In the genomic region with DNA sequence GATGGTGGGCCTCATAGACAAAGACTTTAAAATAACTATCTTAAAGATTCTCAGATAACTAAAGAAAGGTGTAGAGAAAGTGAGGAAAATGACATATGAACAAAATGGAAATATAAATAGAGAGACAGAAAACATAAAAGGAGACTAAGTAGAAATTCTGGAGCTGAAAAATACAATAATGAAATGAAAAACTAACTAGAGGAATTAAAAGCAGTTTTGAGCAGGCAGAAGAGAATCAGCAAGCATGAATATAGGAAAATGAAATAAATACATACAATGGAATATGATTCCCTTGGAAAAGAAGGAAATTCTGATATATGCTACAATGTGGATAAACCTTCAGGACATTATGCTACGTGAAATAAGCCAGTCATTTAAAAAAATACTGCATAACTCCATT, we compare ENCODE assay signal across 20 cellular contexts. TPM values are rescaled to one million over a fixed set of nuclear protein-coding genes. Genes with fewer than 3 reads are reported as not detected.
A peak's percentile ranks its signal among the peaks of the same experiment; 100 is the strongest.
DNase-seq lines count a peak whose midpoint lies in the region; ATAC-seq and TF ChIP-seq lines count a peak whose summit lies in the region.
"Had no signal": no experiment of that assay in that cellular context is flagged by ENCODE, and none has a peak within 500 bp of the region (broad histone marks: within the 10 kb centered on the region; RNA-seq: fewer than 3 reads in every experiment).

No MANE protein-coding gene starts in this region.

- no peaks in the 10 kb centered on the region for H3K27me3 Mint-ChIP-seq in activated naive CD4-positive, alpha-beta T cell treated with anti-CD3 and anti-CD28 coated beads, Interleukin-2, amount 50 U/mL, for 24 hours
- H3K27me3 Mint-ChIP-seq in naive thymus-derived CD4-positive, alpha-beta T cell = no peaks in the 10 kb centered on the region
- H3K27me3 Mint-ChIP-seq: B cell had no signal

- H3K9me3 ChIP-seq in naive thymus-derived CD4-positive, alpha-beta T cell (ENCODE audit: control insufficient read depth in 2 of 3, low read length in 3 of 3) = peaks cover 0 to 14% (median 0%) of the 10 kb centered on the region in 3 experiments
- H3K9me3 ChIP-seq: SJSA1 had no signal

- no peak overlapping the region for H3K4me3 ChIP-seq in naive thymus-derived CD4-positive, alpha-beta T cell (ENCODE audit: low read length)
- H3K4me3 ChIP-seq: A549, SJSA1 had no signal

- no peak for DNase-seq in activated naive CD4-positive, alpha-beta T cell treated with Interleukin-2 at 50 U/mL for 16 hours
- no peak for DNase-seq in naive thymus-derived CD4-positive, alpha-beta T cell
- DNase-seq in NCI-H446 treated with DMSO at 0.1 percent for 48 hours (lab: John Stamatoyannopoulos, UW) (no peak), HuH-7 (ENCODE audit: low spot score) (no peak)
- DNase-seq: IMR-90, NCI-H1417, NCI-H1694 treated with DMSO at 0.1 percent for 48 hours, NCI-H2081 treated with DMSO at 0.1 percent for 48 hours, NCI-H446, NCI-H526 treated with DMSO at 0.1 percent for 48 hours, OCI-M1 had no signal

- peaks cover 41% of the 10 kb centered on the region for H3K4me1 Mint-ChIP-seq in activated naive CD4-positive, alpha-beta T cell treated with anti-CD3 and anti-CD28 coated beads, Interleukin-2, amount 50 U/mL, for 24 hours
- peaks cover 22 to 54% (median 45%) of the 10 kb centered on the region in 7 donors for H3K4me1 Mint-ChIP-seq in naive thymus-derived CD4-positive, alpha-beta T cell

- H3K27ac ChIP-seq in VCaP = peak overlapping the region; percentile 94
- H3K27ac ChIP-seq in naive thymus-derived CD4-positive, alpha-beta T cell (ENCODE audit: low read depth, low read length) = no peak overlapping the region
- H3K27ac ChIP-seq: A549, SJSA1 had no signal

- peaks cover 0 to 5% (median 0%) of the 10 kb centered on the region in 3 experiments for H3K36me3 ChIP-seq in naive thymus-derived CD4-positive, alpha-beta T cell (ENCODE audit: control insufficient read depth in 2 of 3, insufficient read depth in 3 of 3, low read length in 3 of 3)

- peaks cover 14% of the 10 kb centered on the region for H3K9me3 Mint-ChIP-seq in activated naive CD4-positive, alpha-beta T cell treated with anti-CD3 and anti-CD28 coated beads, Interleukin-2, amount 50 U/mL, for 24 hours
- H3K9me3 Mint-ChIP-seq in naive thymus-derived CD4-positive, alpha-beta T cell = peaks cover 5 to 45% (median 20%) of the 10 kb centered on the region in 11 donors

- no peak for ATAC-seq in naive thymus-derived CD4-positive, alpha-beta T cell
- ATAC-seq in GM21528 (IDR thresholded peaks at IDR 0.05; ENCODE audit: low FRiP score, unreplicated experiment) = no peak
- ATAC-seq: A549, HCT116, Right ventricle myocardium inferior had no signal

- no peaks in the 10 kb centered on the region for H3K27me3 ChIP-seq in naive thymus-derived CD4-positive, alpha-beta T cell (ENCODE audit: control insufficient read depth in 2 of 2, insufficient read depth in 2 of 2, low read length in 2 of 2)
- H3K27me3 ChIP-seq: SJSA1 had no signal

- H3K36me3 Mint-ChIP-seq in activated naive CD4-positive, alpha-beta T cell treated with anti-CD3 and anti-CD28 coated beads, Interleukin-2, amount 50 U/mL, for 24 hours = peaks cover 33% of the 10 kb centered on the region
- peaks cover 14 to 58% (median 35%) of the 10 kb centered on the region in 5 donors for H3K36me3 Mint-ChIP-seq in naive thymus-derived CD4-positive, alpha-beta T cell

- intact Hi-C loops in naive thymus-derived CD4-positive, alpha-beta T cell (cut with micrococcal nuclease) = loop anchor here (5.0 kb wide), 7 partner anchors 527 to 1138 kb away; a partner anchor contains a TSS

- peak overlapping the region; percentile 49 for H3K4me3 Mint-ChIP-seq in activated naive CD4-positive, alpha-beta T cell treated with anti-CD3 and anti-CD28 coated beads, Interleukin-2, amount 50 U/mL, for 24 hours
- peak overlapping the region in 3 of 10 donors; percentile 10 to 43 (median 27) for H3K4me3 Mint-ChIP-seq in naive thymus-derived CD4-positive, alpha-beta T cell
- H3K4me3 Mint-ChIP-seq: B cell, CD14-positive monocyte had no signal

- no peak for TF ChIP-seq CTCF in VCaP (conservative IDR thresholded peaks at IDR 0.05)

- H3K4me1 ChIP-seq in naive thymus-derived CD4-positive, alpha-beta T cell (ENCODE audit: control insufficient read depth in 2 of 2, insufficient read depth in 2 of 2, low read length in 2 of 2) = peaks cover 9 to 16% of the 10 kb centered on the region in 2 donors
- H3K4me1 ChIP-seq: A549 had no signal

- CTCF ChIA-PET in naive thymus-derived CD4-positive, alpha-beta T cell (lab: Charles Lee) = no interaction called here

- H3K27ac Mint-ChIP-seq in activated naive CD4-positive, alpha-beta T cell treated with anti-CD3 and anti-CD28 coated beads, Interleukin-2, amount 50 U/mL, for 24 hours = peak overlapping the region; percentile 46
- peak overlapping the region in 7 of 9 donors; percentile 35 to 83 (median 69) for H3K27ac Mint-ChIP-seq in naive thymus-derived CD4-positive, alpha-beta T cell
- H3K27ac Mint-ChIP-seq: B cell, CD14-positive monocyte had no signal

- POLR2A ChIA-PET in naive thymus-derived CD4-positive, alpha-beta T cell (lab: Charles Lee) = no interaction called here

RNA-seq across cellular contexts. Expression of a gene that starts 3.9 kb away (rescaled TPM):
- 10 to 100 TPM in 1 of 5 experiments, 1 to 10 TPM in 4; 4.2 to 11.2 (median 8.5) TPM for total RNA-seq in naive thymus-derived CD4-positive, alpha-beta T cell
- 10 to 100 TPM; 13.1 to 14.1 TPM for polyA plus RNA-seq in naive thymus-derived CD4-positive, alpha-beta T cell
